31 cellular contexts compared by ENCODE assay signal in genomic region chr3:12725436-12725835, GRCh38. TPM values are rescaled to one million over a fixed set of nuclear protein-coding genes. Genes with fewer than 3 reads are reported as not detected.
DNase-seq lines count a peak whose midpoint lies in the region; ATAC-seq, FAIRE-seq and TF ChIP-seq lines count a peak whose summit lies in the region.
"Had no signal": no experiment of that assay in that cellular context is flagged by ENCODE, and none has a peak within 500 bp of the region (broad histone marks: within the 10 kb centered on the region; RNA-seq: fewer than 3 reads in every experiment).

No MANE protein-coding gene starts in this region.

- H3K4me1 Mint-ChIP-seq in activated CD8-positive, alpha-beta T cell treated with anti-CD3 and anti-CD28 coated beads for 36 hours (ENCODE audit: low read depth), result no peaks in the 10 kb centered on the region
- H3K4me1 Mint-ChIP-seq in activated CD8-positive, alpha-beta T cell treated with anti-CD3 and anti-CD28 coated beads, Interleukin-2, amount 10 ng/mL, durations not matched to agents 7 days and 5 days (ENCODE audit: low read depth), result no peaks in the 10 kb centered on the region
- H3K4me1 Mint-ChIP-seq in stimulated activated effector memory CD8-positive, alpha-beta T cell treated with anti-CD3 and anti-CD28 coated beads, Interleukin-12 subunit alpha, Interleukin-12 subunit beta, amount 100 ng/mL, for 72 hours, result peaks cover 23% of the 10 kb centered on the region

- in situ Hi-C loops in K562 (cut with MboI), result loop anchor here (25.0 kb wide), 1 partner anchor 738 kb away; no protein-coding TSS in a partner anchor

- no TSS peak for BruUV-seq in K562 (replicated peaks; lab: Mats Ljungman, UMichigan)

- no peak overlapping the region for H3K4me3 Mint-ChIP-seq in activated CD8-positive, alpha-beta T cell treated with anti-CD3 and anti-CD28 coated beads for 36 hours
- H3K4me3 Mint-ChIP-seq in activated CD8-positive, alpha-beta T cell treated with anti-CD3 and anti-CD28 coated beads, Interleukin-2, amount 10 ng/mL, durations not matched to agents 7 days and 5 days, result no peak overlapping the region
- H3K4me3 Mint-ChIP-seq in stimulated activated effector memory CD8-positive, alpha-beta T cell treated with anti-CD3 and anti-CD28 coated beads, Interleukin-12 subunit alpha, Interleukin-12 subunit beta, amount 100 ng/mL, for 72 hours, result no peak overlapping the region
- H3K4me3 Mint-ChIP-seq: CD14-positive monocyte; CD4-positive, alpha-beta memory T cell; CD4-positive, CD25-positive, alpha-beta regulatory T cell; CD8-positive, alpha-beta memory T cell had no signal

- CTCF ChIA-PET in activated CD8-positive, alpha-beta T cell treated with anti-CD3 and anti-CD28 coated beads for 36 hours (lab: Charles Lee), result interaction anchor here (1.7 kb wide), 1 partner anchor 19 kb away, joined by 7 read pairs; no protein-coding TSS in a partner anchor
- CTCF ChIA-PET in activated CD8-positive, alpha-beta T cell treated with anti-CD3 and anti-CD28 coated beads, Interleukin-2, amount 10 ng/mL, durations not matched to agents 7 days and 5 days (lab: Charles Lee), result no interaction called here
- CTCF ChIA-PET in HEK293 (lab: Yijun Ruan, JAX), result interaction anchor here (0.5 to 1.4 kb wide), 6 partner anchors 12 to 581 kb away, joined by 3 to 5 read pairs (median 4); no protein-coding TSS in a partner anchor
- CTCF ChIA-PET in K562 (lab: Yijun Ruan, JAX; ENCODE audit: low intra/inter-chr PET ratio), result no interaction called here

- no peak overlapping the region for H3K27ac Mint-ChIP-seq in activated CD8-positive, alpha-beta T cell treated with anti-CD3 and anti-CD28 coated beads for 36 hours
- H3K27ac Mint-ChIP-seq in activated CD8-positive, alpha-beta T cell treated with anti-CD3 and anti-CD28 coated beads, Interleukin-2, amount 10 ng/mL, durations not matched to agents 7 days and 5 days, result no peak overlapping the region
- peak overlapping the region; percentile 17 for H3K27ac Mint-ChIP-seq in stimulated activated effector memory CD8-positive, alpha-beta T cell treated with anti-CD3 and anti-CD28 coated beads, Interleukin-12 subunit alpha, Interleukin-12 subunit beta, amount 100 ng/mL, for 72 hours
- H3K27ac Mint-ChIP-seq: CD14-positive monocyte; CD4-positive, CD25-positive, alpha-beta regulatory T cell had no signal

- no peaks in the 10 kb centered on the region for H4K20me1 ChIP-seq in K562 (replicated peaks; ENCODE audit: control insufficient read depth, insufficient read depth, low read length)
- H4K20me1 ChIP-seq: BLaER1 had no signal

- peak; percentile 9 for DNase-seq in activated CD8-positive, alpha-beta T cell treated with anti-CD3 and anti-CD28 coated beads for 36 hours
- no peak for DNase-seq in activated CD8-positive, alpha-beta T cell treated with anti-CD3 and anti-CD28 coated beads, Interleukin-2, amount 10 ng/mL, durations not matched to agents 7 days and 5 days
- no peak for DNase-seq in K562 (ENCODE audit: extremely low read depth in 1 of 4, low spot score in 3 of 4)
- no peak for DNase-seq in stimulated activated effector memory CD8-positive, alpha-beta T cell treated with anti-CD3 and anti-CD28 coated beads, Interleukin-12 subunit alpha, Interleukin-12 subunit beta, amount 100 ng/mL, for 72 hours (ENCODE audit: low spot score in 2 of 2)
- no peak for DNase-seq in SW 1271 (lab: John Stamatoyannopoulos, UW)
- DNase-seq in T-helper 9 cell, result no peak
- DNase-seq: 8988T; ACHN; BE2C; C1 segment of cervical spinal cord; CD4-positive, alpha-beta memory T cell; CD4-positive, CD25-positive, alpha-beta regulatory T cell; CD8-positive, alpha-beta memory T cell; COR-L47; DMS 273 treated with DMSO at 0.1 percent for 48 hours; DMS153; DMS53; DMS79; DND-41; EL; GDM1 had no signal

- ATAC-seq in activated CD8-positive, alpha-beta T cell treated with anti-CD3 and anti-CD28 coated beads for 36 hours, result peak; percentile 27
- no peak for ATAC-seq in activated CD8-positive, alpha-beta T cell treated with anti-CD3 and anti-CD28 coated beads, Interleukin-2, amount 10 ng/mL, durations not matched to agents 7 days and 5 days
- ATAC-seq in K562, result peak; percentile 25; the same call in 1 of the 3 replicates
- ATAC-seq in stimulated activated effector memory CD8-positive, alpha-beta T cell treated with anti-CD3 and anti-CD28 coated beads, Interleukin-12 subunit alpha, Interleukin-12 subunit beta, amount 100 ng/mL, for 72 hours, result peak; percentile 50
- ATAC-seq: GM12878 had no signal

- WGBS in K562 (ENCODE audit: insufficient coverage, low coverage, missing lambda C conversion rate), result 8% methylated on average over 1 of the region's 1 CpG

- peaks cover 9 to 11% of the 10 kb centered on the region in 2 experiments for H3K27me3 ChIP-seq in K562 (ENCODE audit: control insufficient read depth in 2 of 2, insufficient read depth in 2 of 2, low read length in 2 of 2)
- H3K27me3 ChIP-seq: BE2C, BLaER1 had no signal

- no peak for TF ChIP-seq POLR2A in K562 (conservative IDR thresholded peaks at IDR 0.05)

- H3K79me2 ChIP-seq in K562 (ENCODE audit: control insufficient read depth, insufficient read depth, low read length), result no peaks in the 10 kb centered on the region

- no peak for TF ChIP-seq EP300 in K562 (IDR thresholded peaks at IDR 0.05; ENCODE audit: low read length)

- no peak overlapping the region for H3K4me2 ChIP-seq in K562 (ENCODE audit: insufficient read depth, low read length)
- H3K4me2 ChIP-seq: BLaER1 had no signal

- no peaks in the 10 kb centered on the region for H3K9me3 Mint-ChIP-seq in activated CD8-positive, alpha-beta T cell treated with anti-CD3 and anti-CD28 coated beads for 36 hours
- H3K9me3 Mint-ChIP-seq in activated CD8-positive, alpha-beta T cell treated with anti-CD3 and anti-CD28 coated beads, Interleukin-2, amount 10 ng/mL, durations not matched to agents 7 days and 5 days (ENCODE audit: insufficient read depth), result no peaks in the 10 kb centered on the region
- H3K9me3 Mint-ChIP-seq in stimulated activated effector memory CD8-positive, alpha-beta T cell treated with anti-CD3 and anti-CD28 coated beads, Interleukin-12 subunit alpha, Interleukin-12 subunit beta, amount 100 ng/mL, for 72 hours, result no peaks in the 10 kb centered on the region
- H3K9me3 Mint-ChIP-seq: CD4-positive, alpha-beta memory T cell; CD8-positive, alpha-beta memory T cell had no signal

- intact Hi-C loops in activated CD8-positive, alpha-beta T cell treated with anti-CD3 and anti-CD28 coated beads for 36 hours (cut with micrococcal nuclease), result no loop called here
- intact Hi-C loops in K562 (cut with micrococcal nuclease), result no loop called here

- no peaks in the 10 kb centered on the region for H3K36me3 ChIP-seq in HEK293 (ENCODE audit: control insufficient read depth in 2 of 2, insufficient read depth in 1 of 2, low read length in 2 of 2)
- H3K36me3 ChIP-seq in K562 (ENCODE audit: control insufficient read depth, insufficient read depth, low read length), result no peaks in the 10 kb centered on the region
- H3K36me3 ChIP-seq: BE2C, BLaER1 had no signal

- H3K27me3 Mint-ChIP-seq in activated CD8-positive, alpha-beta T cell treated with anti-CD3 and anti-CD28 coated beads for 36 hours, result peaks cover 1% of the 10 kb centered on the region
- peaks cover 3% of the 10 kb centered on the region for H3K27me3 Mint-ChIP-seq in activated CD8-positive, alpha-beta T cell treated with anti-CD3 and anti-CD28 coated beads, Interleukin-2, amount 10 ng/mL, durations not matched to agents 7 days and 5 days (ENCODE audit: low read depth)
- H3K27me3 Mint-ChIP-seq: CD4-positive, alpha-beta memory T cell had no signal

- H3K9me1 ChIP-seq in K562 (ENCODE audit: control insufficient read depth, insufficient read depth, low read length), result no peaks in the 10 kb centered on the region

- no peak for FAIRE-seq in K562 (lab: Jason Lieb, UNC)
- FAIRE-seq: A204.1, GM12878, GM12892, GM18507 had no signal

- H3K27ac ChIP-seq in HEK293 (ENCODE audit: extremely low read depth, low read depth, low read length) (no peak overlapping the region), K562 (ENCODE audit: extremely low read depth, low read depth, low read length) (no peak overlapping the region)
- H3K27ac ChIP-seq: BLaER1 had no signal

- H3K4me3 ChIP-seq in HEK293 (ENCODE audit: low read depth, low read length) (no peak overlapping the region), K562 (no peak overlapping the region)
- H3K4me3 ChIP-seq: BLaER1, GM12878 had no signal

- H3K4me1 ChIP-seq in HEK293 (ENCODE audit: control insufficient read depth, insufficient read depth, low read length), result no peaks in the 10 kb centered on the region
- H3K4me1 ChIP-seq in K562 (replicated peaks in 1 of 2; ENCODE audit: control insufficient read depth in 2 of 2, insufficient read depth in 2 of 2, low read length in 2 of 2), result no peaks in the 10 kb centered on the region
- H3K4me1 ChIP-seq: BE2C had no signal

- H3K9ac ChIP-seq in K562 (ENCODE audit: insufficient read depth in 1 of 2, low read depth in 2 of 2, low read length in 2 of 2), result no peak overlapping the region
- H3K9ac ChIP-seq: BLaER1 had no signal

- H2AFZ ChIP-seq in K562 (ENCODE audit: low read depth, low read length), result no peak overlapping the region

- H3K9me3 ChIP-seq in HEK293 (ENCODE audit: control insufficient read depth, insufficient read depth, low read depth, low read length) (no peaks in the 10 kb centered on the region), K562 (replicated peaks; ENCODE audit: control insufficient read depth, insufficient read depth, low read depth, low read length) (no peaks in the 10 kb centered on the region; the same call in 1 of the 2 replicates)
- H3K9me3 ChIP-seq: BE2C, BLaER1 had no signal

- H3K36me3 Mint-ChIP-seq in activated CD8-positive, alpha-beta T cell treated with anti-CD3 and anti-CD28 coated beads for 36 hours (ENCODE audit: low read depth), result no peaks in the 10 kb centered on the region
- no peaks in the 10 kb centered on the region for H3K36me3 Mint-ChIP-seq in activated CD8-positive, alpha-beta T cell treated with anti-CD3 and anti-CD28 coated beads, Interleukin-2, amount 10 ng/mL, durations not matched to agents 7 days and 5 days (ENCODE audit: low read depth)
- no peaks in the 10 kb centered on the region for H3K36me3 Mint-ChIP-seq in stimulated activated effector memory CD8-positive, alpha-beta T cell treated with anti-CD3 and anti-CD28 coated beads, Interleukin-12 subunit alpha, Interleukin-12 subunit beta, amount 100 ng/mL, for 72 hours
- H3K36me3 Mint-ChIP-seq: CD14-positive monocyte; CD4-positive, alpha-beta memory T cell; CD4-positive, CD25-positive, alpha-beta regulatory T cell; CD8-positive, alpha-beta memory T cell had no signal

- POLR2A ChIA-PET in activated CD8-positive, alpha-beta T cell treated with anti-CD3 and anti-CD28 coated beads for 36 hours (lab: Charles Lee), result interaction anchor here (0.6 to 0.9 kb wide), 2 partner anchors 90 to 114 kb away, joined by 3 read pairs; no protein-coding TSS in a partner anchor
- POLR2A ChIA-PET in activated CD8-positive, alpha-beta T cell treated with anti-CD3 and anti-CD28 coated beads, Interleukin-2, amount 10 ng/mL, durations not matched to agents 7 days and 5 days (lab: Charles Lee), result no interaction called here
- POLR2A ChIA-PET in HEK293 (lab: Yijun Ruan, JAX), result no interaction called here
- POLR2A ChIA-PET in K562 (lab: Yijun Ruan, JAX), result interaction anchor here (1.0 to 2.1 kb wide), 3 partner anchors 10 to 114 kb away, joined by 3 to 6 read pairs (median 4); partner anchors contain the start of gene TMEM40

- TF ChIP-seq RAD21 in K562 (CRISPR knock-in tag; conservative IDR thresholded peaks at IDR 0.05 in 1 of 2, IDR thresholded peaks at IDR 0.05 in 1 of 2), result no peak

- no peak for TF ChIP-seq CTCF in activated CD8-positive, alpha-beta T cell treated with anti-CD3 and anti-CD28 coated beads for 36 hours (IDR thresholded peaks at IDR 0.05)
- TF ChIP-seq CTCF in HEK293 (tag by site-specific recombination; IDR thresholded peaks at IDR 0.05), result no peak
- no peak for TF ChIP-seq CTCF in K562 (IDR thresholded peaks at IDR 0.05 in 2 of 3, conservative IDR thresholded peaks at IDR 0.05 in 1 of 3; ENCODE audit: insufficient read depth in 2 of 3, low read depth in 1 of 3, low read length in 3 of 3)

RNA-seq across cellular contexts. Expression of gene TMEM40, which starts 33.6 kb away (rescaled TPM):
- not detected for total RNA-seq in activated CD8-positive, alpha-beta T cell treated with anti-CD3 and anti-CD28 coated beads for 36 hours
- not detected for total RNA-seq in activated CD8-positive, alpha-beta T cell treated with anti-CD3 and anti-CD28 coated beads, Interleukin-2, amount 10 ng/mL, durations not matched to agents 7 days and 5 days
- total RNA-seq in K562 (2011; cell fraction: chromatin; rRNA removed; ENCODE audit: low replicate concordance), result not detected in 2 replicates
- total RNA-seq in K562 (2011; cell fraction: nucleolus; rRNA removed), result not detected in 2 replicates
- total RNA-seq in K562 (2011; cell fraction: nucleoplasm; rRNA removed), result not detected in 2 replicates
- not detected in 2 replicates for total RNA-seq in K562 (2014; rRNA removed)
- not detected in 2 replicates for total RNA-seq in K562 (2014; rRNA removed; fragmentation: Illumina TruSeq; extraction: Trizol)
- total RNA-seq in K562 (2015; rRNA removed; fragmentation: Illumina TruSeq; extraction: Trizol), result not detected in 2 replicates
- total RNA-seq in K562 (2021), result not detected in 2 replicates
- 0.31 TPM in 1 of 2 replicates, not detected in the other for polyA plus RNA-seq in K562 (2011; rRNA removed)
- not detected in 2 replicates for polyA plus RNA-seq in K562 (2011; cell fraction: cytosol; rRNA removed)
- not detected in 2 replicates for polyA plus RNA-seq in K562 (2011; cell fraction: nucleus; rRNA removed)
- not detected in 2 replicates for polyA plus RNA-seq in K562 (2012)
- not detected in 2 replicates for polyA plus RNA-seq in K562 (2014; fragmentation: Illumina TruSeq; extraction: Trizol)
- polyA plus RNA-seq in K562 (2014; fragmentation: Nextera tagmentation; extraction: Ambion mirVana), result under 1 TPM; 0.11 to 0.14 TPM
- not detected in 2 replicates for polyA plus RNA-seq in K562 (2014; rRNA removed)
- polyA minus RNA-seq in K562 (2011; rRNA and poly(A)+ RNA removed), result not detected in 2 replicates
- not detected in 2 replicates for polyA minus RNA-seq in K562 (2011; cell fraction: cytosol; rRNA and poly(A)+ RNA removed)
- polyA minus RNA-seq in K562 (2011; cell fraction: nucleus; rRNA and poly(A)+ RNA removed), result not detected in 2 replicates
- total RNA-seq: A673; CD4-positive, alpha-beta memory T cell; CD8-positive, alpha-beta memory T cell; Daoy; G401; GM12878 had no signal
- polyA plus RNA-seq: CD4-positive, alpha-beta memory T cell; CD4-positive, CD25-positive, alpha-beta regulatory T cell; CD8-positive, alpha-beta memory T cell had no signal

Comparison
In these comparisons a context has a peak if more than half of its experiments do, and no peak if none do; other contexts are left out.
1. CTCF ChIA-PET loops: an anchor here in activated CD8-positive, alpha-beta T cell treated with anti-CD3 and anti-CD28 coated beads for 36 hours (1.7 kb wide) and HEK293 (0.5 to 1.4 kb wide); none called in activated CD8-positive, alpha-beta T cell treated with anti-CD3 and anti-CD28 coated beads, Interleukin-2, amount 10 ng/mL, durations not matched to agents 7 days and 5 days and K562.
2. POLR2A ChIA-PET loops: an anchor here in activated CD8-positive, alpha-beta T cell treated with anti-CD3 and anti-CD28 coated beads for 36 hours (0.6 to 0.9 kb wide) and K562 (1.0 to 2.1 kb wide); none called in activated CD8-positive, alpha-beta T cell treated with anti-CD3 and anti-CD28 coated beads, Interleukin-2, amount 10 ng/mL, durations not matched to agents 7 days and 5 days and HEK293.